In the genomic region with DNA sequence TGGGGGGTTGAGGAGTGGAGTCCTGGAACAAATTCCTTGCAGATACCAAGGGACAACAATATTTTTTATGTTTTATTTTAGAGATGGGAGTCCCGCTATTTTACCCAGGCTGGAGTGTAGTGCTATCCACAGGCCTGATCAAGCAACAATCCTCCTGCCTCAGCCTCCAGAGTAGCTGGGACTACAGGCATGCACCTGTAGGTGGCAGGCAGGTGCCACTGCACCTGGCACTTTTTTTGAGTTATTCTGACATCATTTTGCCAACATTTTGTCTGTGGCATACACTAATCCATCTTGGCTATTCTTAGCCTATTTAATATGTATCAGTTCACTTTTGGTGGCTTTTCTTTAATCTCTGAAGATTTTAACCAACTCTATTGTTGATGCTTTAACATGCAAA, we compare ENCODE assay signal across 27 cellular contexts.
DNase-seq lines count a peak whose midpoint lies in the region; ATAC-seq and TF ChIP-seq lines count a peak whose summit lies in the region.
"Had no signal": no experiment of that assay in that cellular context is flagged by ENCODE, and none has a peak within 500 bp of the region (broad histone marks: within the 10 kb centered on the region; RNA-seq: fewer than 3 reads in every experiment).

No MANE protein-coding gene starts in this region.

- peaks cover 8% of the 10 kb centered on the region for H3K27me3 ChIP-seq in OCI-LY3 (ENCODE audit: low read depth, low read length)
- no peaks in the 10 kb centered on the region for H3K27me3 ChIP-seq in neural progenitor cell
- H3K27me3 ChIP-seq in SJCRH30, result no peaks in the 10 kb centered on the region
- no peaks in the 10 kb centered on the region for H3K27me3 ChIP-seq in heart right ventricle
- H3K27me3 ChIP-seq: dorsolateral prefrontal cortex, neutrophil, thyroid gland had no signal

- H3K36me3 ChIP-seq in OCI-LY3 (replicated peaks; ENCODE audit: low read depth, low read length) (no peaks in the 10 kb centered on the region), neural progenitor cell (no peaks in the 10 kb centered on the region), SJCRH30 (no peaks in the 10 kb centered on the region), heart right ventricle (no peaks in the 10 kb centered on the region)
- H3K36me3 ChIP-seq: lower lobe of right lung, neutrophil, thyroid gland had no signal

- H3K79me2 ChIP-seq in OCI-LY3 (ENCODE audit: low read length) (no peaks in the 10 kb centered on the region), neural progenitor cell (ENCODE audit: low read depth) (no peaks in the 10 kb centered on the region)

- no peaks in the 10 kb centered on the region for H4K20me1 ChIP-seq in OCI-LY3 (ENCODE audit: insufficient read depth, low read length)
- no peaks in the 10 kb centered on the region for H4K20me1 ChIP-seq in neural progenitor cell (ENCODE audit: low read depth)

- no peak overlapping the region for H3K4me3 ChIP-seq in OCI-LY3 (ENCODE audit: low read length)
- H3K4me3 ChIP-seq in neural progenitor cell, result no peak overlapping the region
- H3K4me3 ChIP-seq in SJCRH30, result no peak overlapping the region
- no peak overlapping the region for H3K4me3 ChIP-seq in heart right ventricle
- H3K4me3 ChIP-seq: dorsolateral prefrontal cortex, lower lobe of right lung, smooth muscle cell, thyroid gland had no signal

- no peaks in the 10 kb centered on the region for H3K36me3 Mint-ChIP-seq in neural progenitor cell
- no peaks in the 10 kb centered on the region for H3K36me3 Mint-ChIP-seq in MCF 10A (ENCODE audit: insufficient read depth, unreplicated experiment)
- H3K36me3 Mint-ChIP-seq: activated CD4-positive, alpha-beta memory T cell treated with anti-CD3 and anti-CD28 coated beads for 36 hours had no signal

- H3K9ac ChIP-seq in OCI-LY3 (ENCODE audit: low read length) (no peak overlapping the region), neural progenitor cell (no peak overlapping the region)

- H3K4me1 Mint-ChIP-seq in neural progenitor cell (no peaks in the 10 kb centered on the region), MCF 10A (ENCODE audit: insufficient read depth, unreplicated experiment) (no peaks in the 10 kb centered on the region)
- H3K4me1 Mint-ChIP-seq: activated B cell treated with CpG ODN at 0.5 μM for 24 hours had no signal

- H3K9me3 Mint-ChIP-seq in neural progenitor cell (no peaks in the 10 kb centered on the region), MCF 10A (ENCODE audit: unreplicated experiment) (peaks cover 8% of the 10 kb centered on the region)
- H3K9me3 Mint-ChIP-seq: activated B cell treated with CpG ODN at 0.5 μM for 24 hours; activated CD4-positive, alpha-beta memory T cell treated with anti-CD3 and anti-CD28 coated beads for 36 hours; activated naive CD4-positive, alpha-beta T cell treated with anti-CD3 and anti-CD28 coated beads for 36 hours had no signal

- DNase-seq in GM10266 (ENCODE audit: extremely low spot score), result no peak
- no peak for DNase-seq in neural progenitor cell (ENCODE audit: low spot score)
- no peak for DNase-seq in SJCRH30
- DNase-seq in MCF 10A (ENCODE audit: unreplicated experiment), result no peak
- DNase-seq in heart right ventricle, result no peak
- DNase-seq in NOMO-1 treated with dmso at 0.1 percent for 144 hours (lab: John Stamatoyannopoulos, UW; ENCODE audit: unreplicated experiment), result no peak
- DNase-seq: activated B cell treated with CpG ODN at 0.5 μM for 24 hours; activated CD4-positive, alpha-beta memory T cell treated with anti-CD3 and anti-CD28 coated beads for 36 hours; activated naive CD4-positive, alpha-beta T cell treated with anti-CD3 and anti-CD28 coated beads for 36 hours; activated T-cell treated with anti-CD3 and anti-CD28 coated beads for 4 hours; aorta; central memory CD4-positive, alpha-beta T cell; DMS79; dorsolateral prefrontal cortex; islet precursor cell; lower lobe of right lung; NCI-H1417; NCI-H2171; NCI-H526 treated with DMSO at 0.1 percent for 48 hours; stimulated activated CD4-positive, alpha-beta T cell treated with anti-CD3 and anti-CD28 coated beads, Interleukin-2, amount 100 ng/mL, for 48 hours; stimulated activated naive CD8-positive, alpha-beta T cell treated with anti-CD3 and anti-CD28 coated beads, Interleukin-15, Interleukin-2, amounts not matched to agents 100 U/mL and 50 U/mL, for 24 hours; T-helper 2 cell; thyroid gland had no signal

- H3K4me1 ChIP-seq in OCI-LY3 (ENCODE audit: low read length) (peaks cover 7% of the 10 kb centered on the region; the same call in 1 of the 2 replicates), neural progenitor cell (no peaks in the 10 kb centered on the region), SJCRH30 (no peaks in the 10 kb centered on the region), heart right ventricle (no peaks in the 10 kb centered on the region)
- H3K4me1 ChIP-seq: lower lobe of right lung, thyroid gland had no signal

- H3K27ac ChIP-seq in OCI-LY3 (ENCODE audit: low read length), result no peak overlapping the region
- no peak overlapping the region for H3K27ac ChIP-seq in neural progenitor cell
- H3K27ac ChIP-seq in SJCRH30, result no peak overlapping the region
- no peak overlapping the region for H3K27ac ChIP-seq in heart right ventricle
- H3K27ac ChIP-seq: dorsolateral prefrontal cortex, lower lobe of right lung, neutrophil, thyroid gland had no signal

- no TSS peak for BruUV-seq in MCF 10A (replicated peaks; lab: Mats Ljungman, UMichigan)

- no peaks in the 10 kb centered on the region for H3K27me3 Mint-ChIP-seq in neural progenitor cell (ENCODE audit: insufficient read depth, low read depth)
- peaks cover 12% of the 10 kb centered on the region for H3K27me3 Mint-ChIP-seq in MCF 10A (ENCODE audit: insufficient read depth, unreplicated experiment)
- H3K27me3 Mint-ChIP-seq: activated B cell treated with CpG ODN at 0.5 μM for 24 hours; activated CD4-positive, alpha-beta memory T cell treated with anti-CD3 and anti-CD28 coated beads for 36 hours had no signal

- no peak overlapping the region for H3K27ac Mint-ChIP-seq in neural progenitor cell
- H3K27ac Mint-ChIP-seq in MCF 10A (ENCODE audit: low read depth, unreplicated experiment), result no peak overlapping the region
- H3K27ac Mint-ChIP-seq: activated B cell treated with CpG ODN at 0.5 μM for 24 hours; activated CD4-positive, alpha-beta memory T cell treated with anti-CD3 and anti-CD28 coated beads for 36 hours; activated naive CD4-positive, alpha-beta T cell treated with anti-CD3 and anti-CD28 coated beads for 36 hours had no signal

- H3K9me3 ChIP-seq in OCI-LY3 (ENCODE audit: insufficient read depth, low read length), result no peaks in the 10 kb centered on the region
- H3K9me3 ChIP-seq in neural progenitor cell (ENCODE audit: low read depth), result no peaks in the 10 kb centered on the region
- H3K9me3 ChIP-seq in SJCRH30 (replicated peaks), result no peaks in the 10 kb centered on the region
- peaks cover 0 to 5% (median 0%) of the 10 kb centered on the region in 11 donors for H3K9me3 ChIP-seq in heart right ventricle
- H3K9me3 ChIP-seq: lower lobe of right lung, neutrophil, thyroid gland had no signal

- ATAC-seq in HG03175 (IDR thresholded peaks at IDR 0.05; ENCODE audit: unreplicated experiment), result peak; percentile 48
- ATAC-seq in heart right ventricle, result no peak
- ATAC-seq: lower lobe of right lung; stimulated activated naive CD8-positive, alpha-beta T cell treated with anti-CD3 and anti-CD28 coated beads, Interleukin-15, Interleukin-2, amounts not matched to agents 100 U/mL and 50 U/mL, for 24 hours had no signal

- H3F3A ChIP-seq in neural progenitor cell (ENCODE audit: low read depth), result no peaks in the 10 kb centered on the region

- no peak overlapping the region for H3K4me2 ChIP-seq in OCI-LY3 (ENCODE audit: low read length)
- no peak overlapping the region for H3K4me2 ChIP-seq in neural progenitor cell
- H3K4me2 ChIP-seq: smooth muscle cell had no signal

- POLR2A ChIA-PET in MCF 10A (lab: Yijun Ruan, JAX), result no interaction called here

- H2AFZ ChIP-seq in OCI-LY3 (ENCODE audit: low read depth, low read length), result no peak overlapping the region
- H2AFZ ChIP-seq in neural progenitor cell (replicated peaks), result no peak overlapping the region

- WGBS in heart right ventricle, 2 donors, result 98 to 100% methylated on average over 1 of the region's 1 CpG

- H3K4me3 Mint-ChIP-seq in neural progenitor cell (no peak overlapping the region), MCF 10A (ENCODE audit: unreplicated experiment) (no peak overlapping the region)
- H3K4me3 Mint-ChIP-seq: activated B cell treated with CpG ODN at 0.5 μM for 24 hours; activated CD4-positive, alpha-beta memory T cell treated with anti-CD3 and anti-CD28 coated beads for 36 hours; activated naive CD4-positive, alpha-beta T cell treated with anti-CD3 and anti-CD28 coated beads for 36 hours had no signal

- TF ChIP-seq CTCF in GM10266 (IDR thresholded peaks at IDR 0.05; ENCODE audit: control insufficient read depth, insufficient read depth, low read depth, missing control alignments) (peak; percentile 24), OCI-LY3 (IDR thresholded peaks at IDR 0.05; ENCODE audit: low read depth, low read length) (peak; percentile 19), neural progenitor cell (IDR thresholded peaks at IDR 0.05) (peak; percentile 19), MCF 10A (IDR thresholded peaks at IDR 0.05; ENCODE audit: unreplicated experiment) (no peak), heart right ventricle (IDR thresholded peaks at IDR 0.05) (no peak)

- CTCF ChIA-PET in MCF 10A (lab: Yijun Ruan, JAX), result no interaction called here

- intact Hi-C loops in MCF 10A (cut with micrococcal nuclease), result no loop called here
- intact Hi-C loops in heart right ventricle (cut with DNase I), result no loop called here

Comparison
In these comparisons a context has a peak if more than half of its experiments do, and no peak if none do; other contexts are left out.
1. CTCF ChIP-seq: peak in GM10266 (single experiment), OCI-LY3 (single experiment) and neural progenitor cell (single experiment); none in MCF 10A (single experiment) and heart right ventricle (0 of 9).